In genomic region chr1:233935277-233935868, GRCh38 we compare ENCODE assay signal across 29 cellular contexts. TPM values are rescaled to one million over a fixed set of nuclear protein-coding genes. Genes with fewer than 3 reads are reported as not detected.
"Had no signal": no experiment of that assay in that cellular context is flagged by ENCODE, and none has a peak within 500 bp of the region (broad histone marks: within the 10 kb centered on the region; RNA-seq: fewer than 3 reads in every experiment).

No MANE protein-coding gene starts in this region.

- H3K27me3 ChIP-seq: brain microvascular endothelial cell, foreskin keratinocyte, gastrocnemius medialis had no signal

- ATAC-seq: activated CD4-positive, alpha-beta T cell treated with anti-CD3 and anti-CD28 coated beads for 36 hours; activated T-cell treated with anti-CD3 and anti-CD28 coated beads, Interleukin-2, amount 50 U/mL, for 4 hours; activated T-helper 17 cell treated with anti-CD3 and anti-CD28 coated beads, Interleukin-2, amount 50 U/mL, for 72 hours; effector memory CD8-positive, alpha-beta T cell; foreskin keratinocyte; gastrocnemius medialis; heart left ventricle had no signal

- DNase-seq: activated CD4-positive, alpha-beta memory T cell treated with anti-CD3 and anti-CD28 coated beads, Interleukin-2, amount 10 ng/mL, durations not matched to agents 7 days and 5 days; activated CD4-positive, alpha-beta T cell treated with anti-CD3 and anti-CD28 coated beads for 36 hours; activated CD4-positive, alpha-beta T cell treated with anti-CD3 and anti-CD28 coated beads, Interleukin-2, amount 10 ng/mL, durations not matched to agents 24 days and 14 days; activated CD4-positive, CD25-positive, alpha-beta regulatory T cell; activated CD4-positive, CD25-positive, alpha-beta regulatory T cell treated with anti-CD3 and anti-CD28 coated beads, Interleukin-2, amount 50 U/mL, for 72 hours; activated CD8-positive, alpha-beta memory T cell treated with anti-CD3 and anti-CD28 coated beads, Interleukin-2, amount 50 U/mL, for 48 hours; activated effector memory CD4-positive, alpha-beta T cell treated with Interleukin-2 at 50 U/mL for 16 hours; activated gamma-delta T cell treated with Interleukin-2 at 50 U/mL for 16 hours; activated naive CD4-positive, alpha-beta T cell treated with anti-CD3 and anti-CD28 coated beads, Interleukin-2, amount 50 U/mL, for 16 hours; activated naive CD4-positive, alpha-beta T cell treated with Interleukin-2 at 50 U/mL for 16 hours; activated T-cell treated with anti-CD3 and anti-CD28 coated beads for 4 hours; activated T-cell treated with anti-CD3 and anti-CD28 coated beads, Interleukin-2, amount 50 U/mL, for 4 hours; amniotic stem cell; anterior cingulate cortex; brain microvascular endothelial cell; cortex of kidney; dermis blood vessel endothelial cell; effector CD4-positive, alpha-beta T cell; effector memory CD8-positive, alpha-beta T cell; erythroblast; foreskin keratinocyte; gastrocnemius medialis; glutamatergic neuron; heart left ventricle; T-helper 2 cell had no signal

- H3K9me3 ChIP-seq: esophagus muscularis mucosa, gastrocnemius medialis, heart left ventricle had no signal

- H3K4me1 ChIP-seq: esophagus muscularis mucosa, foreskin keratinocyte, gastrocnemius medialis, heart left ventricle had no signal

- H3K4me3 ChIP-seq: esophagus muscularis mucosa, gastrocnemius medialis, heart left ventricle had no signal

- H3K36me3 ChIP-seq: brain microvascular endothelial cell, esophagus muscularis mucosa, gastrocnemius medialis, heart left ventricle had no signal

- H3K27ac ChIP-seq: brain microvascular endothelial cell, esophagus muscularis mucosa, foreskin keratinocyte, gastrocnemius medialis, heart left ventricle had no signal

RNA-seq across cellular contexts. Expression of gene SLC35F3, which starts 30.9 kb away (rescaled TPM):
- total RNA-seq: cardiac septum, chondrocyte had no signal
